ENCODE assay signal across 8 cellular contexts in genomic region chrX:2812161-2812907, GRCh38. TPM values are rescaled to one million over a fixed set of nuclear protein-coding genes. Genes with fewer than 3 reads are reported as not detected.
DNase-seq lines count a peak whose midpoint lies in the region; ATAC-seq and TF ChIP-seq lines count a peak whose summit lies in the region.
"Not testable (repeated sequence)": the region's sequence is repeated elsewhere in the genome, so short reads cannot be mapped to it uniquely, and the experiment has no call there.

No MANE protein-coding gene starts in this region.

- H3K56ac ChIP-seq in H9 (ENCODE audit: insufficient read length, low read depth, low read length): not testable (repeated sequence)

- not testable (repeated sequence) for H3K14ac ChIP-seq in H9 (ENCODE audit: insufficient read depth, low read length)

- not testable (repeated sequence) for H4K20me1 ChIP-seq in H9 (ENCODE audit: control insufficient read depth, insufficient read depth, insufficient read length)

- not testable (repeated sequence) for H3K23ac ChIP-seq in H9 (ENCODE audit: insufficient read length, low read depth, low read length)

- not testable (repeated sequence) for H3K4ac ChIP-seq in H9 (ENCODE audit: low read depth, low read length)

- H3K4me1 Mint-ChIP-seq in H9: peaks cover 23% of the 10 kb centered on the region in 2 experiments

- H2BK15ac ChIP-seq in H9 (ENCODE audit: low read depth, low read length): not testable (repeated sequence)

- not testable (repeated sequence) for H3K23me2 ChIP-seq in H9 (ENCODE audit: insufficient read length, low read depth, low read length, poor library complexity, severe bottlenecking)

- H3K18ac ChIP-seq in H9 (ENCODE audit: insufficient read length, low read depth, low read length): not testable (repeated sequence)

- not testable (repeated sequence) for H3K9ac ChIP-seq in H9 (ENCODE audit: extremely low read depth, insufficient read length, low read length)

- not testable (repeated sequence) for H4K5ac ChIP-seq in H9 (ENCODE audit: insufficient read length, low read depth, low read length)

- peak; percentile 73 for ATAC-seq in omental fat pad (ENCODE audit: low FRiP score)
- ATAC-seq in stimulated activated naive CD8-positive, alpha-beta T cell treated with anti-CD3 and anti-CD28 coated beads, Interleukin-15, Interleukin-2, amounts not matched to agents 100 U/mL and 50 U/mL, for 24 hours: peak; percentile 46

- not testable (repeated sequence) for H2BK5ac ChIP-seq in H9 (ENCODE audit: insufficient read length, low read length)

- in situ Hi-C loops in astrocyte of the cerebellum (cut with HindIII; ENCODE audit: low sequenced_read_pairs): loop anchor here (25.0 kb wide), 1 partner anchor 125 kb away; the partner anchor contains the start of gene CD99

- H2BK120ac ChIP-seq in H9 (ENCODE audit: low read depth, low read length, poor library complexity, severe bottlenecking): not testable (repeated sequence)

- not testable (repeated sequence) for H3K79me1 ChIP-seq in H9 (ENCODE audit: insufficient read depth, low read depth, low read length, poor library complexity, severe bottlenecking)

- H4K91ac ChIP-seq in H9 (ENCODE audit: insufficient read length, low read depth, low read length): not testable (repeated sequence)

- not testable (repeated sequence) for H3K79me2 ChIP-seq in H9 (ENCODE audit: insufficient read depth, low read length)

- not testable (repeated sequence) for H2AK5ac ChIP-seq in H9 (ENCODE audit: insufficient read length, low read length)

- not testable (repeated sequence) for H3K27me3 ChIP-seq in H9 (ENCODE audit: insufficient read depth, low read length)

- peak overlapping the region; percentile 43 for H2AFZ ChIP-seq in H9 (ENCODE audit: low read length)

- no CpG with 5 or more reads among the region's 16 CpGs for WGBS in H9 (ENCODE audit: extremely low coverage, insufficient read length, low lambda C conversion rate)

- peak overlapping the region in 1 of 2 experiments; percentile 18; a peak in 1 of 5 replicates for H3K4me3 Mint-ChIP-seq in H9

- peaks cover 9 to 11% of the 10 kb centered on the region in 2 experiments; a peak in 4 of 5 replicates for H3K9me3 Mint-ChIP-seq in H9

- H3K36me3 Mint-ChIP-seq in H9 (ENCODE audit: insufficient read depth in 1 of 3, low read depth in 3 of 3): peaks cover 10 to 18% (median 11%) of the 10 kb centered on the region in 3 experiments

- H2BK20ac ChIP-seq in H9 (ENCODE audit: low read depth, low read length, poor library complexity, severe bottlenecking): not testable (repeated sequence)

- H3T11ph ChIP-seq in H9 (ENCODE audit: low read length): not testable (repeated sequence)

- H2BK12ac ChIP-seq in H9 (ENCODE audit: insufficient read length, low read depth, low read length): peak overlapping the region; percentile 57

- intact Hi-C loops in head of caudate nucleus (cut with DNase I): not testable (repeated sequence)

- H3K4me3 ChIP-seq in WI38 (ENCODE audit: low read depth, low read length); astrocyte of the cerebellum (ENCODE audit: low read depth, low read length): not testable (repeated sequence)

- TF ChIP-seq CTCF in H9 (conservative IDR thresholded peaks at IDR 0.05): peak; percentile 79
- peak; percentile 57 for TF ChIP-seq CTCF in WI38 (IDR thresholded peaks at IDR 0.05; ENCODE audit: low read depth, low read length)
- peak; percentile 66 for TF ChIP-seq CTCF in astrocyte of the cerebellum (IDR thresholded peaks at IDR 0.05; ENCODE audit: low read depth, low read length, missing control alignments)
- TF ChIP-seq CTCF in omental fat pad (IDR thresholded peaks at IDR 0.05): not testable (repeated sequence)

- not testable (repeated sequence) for H3K4me2 ChIP-seq in H9 (ENCODE audit: insufficient read depth, insufficient read length, low read length)

- not testable (repeated sequence) for H3K4me1 ChIP-seq in H9 (ENCODE audit: insufficient read depth, low read length)

- H3K27ac Mint-ChIP-seq in H9: peak overlapping the region; percentile 70 to 95 (median 94)

- not testable (repeated sequence) for H4K8ac ChIP-seq in H9 (replicated peaks; ENCODE audit: insufficient read length, low read depth, low read length)

- not testable (repeated sequence) for H3K9me3 ChIP-seq in H9 (ENCODE audit: control insufficient read depth, low read depth, low read length)

- peak; percentile 82 for DNase-seq in DMS 273 (lab: John Stamatoyannopoulos, UW; ENCODE audit: unreplicated experiment)
- peak; percentile 64 for DNase-seq in H9
- peak; percentile 2 for DNase-seq in NCI-H2107 (lab: John Stamatoyannopoulos, UW)
- peak; percentile 26 for DNase-seq in astrocyte of the cerebellum (ENCODE audit: low read depth)
- DNase-seq in head of caudate nucleus: peak in 36 of 42 donors; percentile 2 to 70 (median 45)
- not testable (repeated sequence) for DNase-seq in omental fat pad (ENCODE audit: low spot score)
- DNase-seq in stimulated activated naive CD8-positive, alpha-beta T cell treated with anti-CD3 and anti-CD28 coated beads, Interleukin-15, Interleukin-2, amounts not matched to agents 100 U/mL and 50 U/mL, for 24 hours: peak; percentile 35

- not testable (repeated sequence) for H3K27ac ChIP-seq in H9 (ENCODE audit: insufficient read length, low read depth, low read length)

- not testable (repeated sequence) for H3K27me3 Mint-ChIP-seq in H9 (ENCODE audit: low read depth)

RNA-seq across cellular contexts. Expression of gene GYG2, which starts 16.4 kb away (rescaled TPM):
- 95.9 and 99.9 TPM in 2 replicates for total RNA-seq in H9 (2021)
- 100 to 1,000 TPM in 2 of 4 donors, 10 to 100 TPM in 2; 29.6 to 487 (median 115) TPM for total RNA-seq in omental fat pad
